8 cellular contexts compared by ENCODE assay signal in genomic region chr11:126366823-126367654, GRCh38. TPM values are rescaled to one million over a fixed set of nuclear protein-coding genes. Genes with fewer than 3 reads are reported as not detected.
A peak's percentile ranks its signal among the peaks of the same experiment; 100 is the strongest.
DNase-seq lines count a peak whose midpoint lies in the region; ATAC-seq and TF ChIP-seq lines count a peak whose summit lies in the region.
"Not testable (repeated sequence)": the region's sequence is repeated elsewhere in the genome, so short reads cannot be mapped to it uniquely, and the experiment has no call there.

No MANE protein-coding gene starts in this region.

- not testable (repeated sequence) for TF ChIP-seq POLR2A in HCT116 (IDR thresholded peaks at IDR 0.05; ENCODE audit: borderline replicate concordance, extremely low read depth, insufficient read depth, insufficient read length)

- POLR2A ChIA-PET in HCT116 (lab: Charles Lee); PC-3 (lab: Charles Lee; ENCODE audit: unreplicated experiment): not testable (repeated sequence)

- not testable (repeated sequence) for H3K36me3 Mint-ChIP-seq in immature natural killer cell; nephron (ENCODE audit: low read depth)

- RAD21 ChIA-PET in HCT116 (lab: Charles Lee; ENCODE audit: low non-redundant PET in 1 of 2, low total read pairs in 2 of 2, uncharacterized antibody in 2 of 2, unreplicated experiment in 2 of 2), result not testable (repeated sequence)

- H3K79me2 ChIP-seq in HCT116 (ENCODE audit: insufficient read depth, low read length), result not testable (repeated sequence)
- H3K79me2 ChIP-seq in PC-3 (ENCODE audit: low read length), result peaks cover 80% of the 10 kb centered on the region

- H3K27ac ChIP-seq in C4-2B (peak overlapping the region; percentile 45; the same call in 1 of the 2 replicates), PC-3 (ENCODE audit: low read length) (peak overlapping the region; percentile 21; the same call in 1 of the 2 replicates), angular gyrus (ENCODE audit: low read depth, low read length) (peak overlapping the region; percentile 35), esophagus (ENCODE audit: low read depth in 2 of 2, low read length in 1 of 2) (peak overlapping the region; percentile 49 to 83), substantia nigra (ENCODE audit: low read depth, low read length, poor library complexity, severe bottlenecking) (peak overlapping the region; percentile 82)
- not testable (repeated sequence) for H3K27ac ChIP-seq in HCT116 (ENCODE audit: low read depth, low read length)

- ATAC-seq in HCT116, result peak; percentile 65
- ATAC-seq in PC-3, result peak; percentile 58

- H3K27me3 ChIP-seq in HCT116 (ENCODE audit: insufficient read depth, low read length); PC-3 (ENCODE audit: low read length); esophagus (ENCODE audit: control insufficient read depth in 1 of 2, insufficient read depth in 2 of 2, low read length in 2 of 2): not testable (repeated sequence)

- DNase-seq in HCT116 (ENCODE audit: low read depth, low spot score); immature natural killer cell: not testable (repeated sequence)
- peak; percentile 39 for DNase-seq in PC-3
- DNase-seq in substantia nigra (lab: John Stamatoyannopoulos, UW), result peak in 4 of 49 donors; percentile 14 to 27 (median 20)

- H3K9ac ChIP-seq in HCT116 (ENCODE audit: low read length); PC-3 (ENCODE audit: low read length): not testable (repeated sequence)

- TF ChIP-seq RAD21 in HCT116 (IDR thresholded peaks at IDR 0.05; ENCODE audit: low read depth), result not testable (repeated sequence)

- H3K27ac Mint-ChIP-seq in immature natural killer cell (peak overlapping the region in 5 of 6 donors; percentile 50 to 89 (median 73)), nephron (peak overlapping the region; percentile 89 to 97 (median 95))

- CTCF ChIA-PET in HCT116 (lab: Charles Lee); PC-3 (lab: Charles Lee): not testable (repeated sequence)

- BruUV-seq in HCT116 (replicated peaks; lab: Mats Ljungman, UMichigan), result not testable (repeated sequence)
- BruUV-seq in PC-3 (replicated peaks; lab: Mats Ljungman, UMichigan), result TSS peak; percentile 23

- H4K20me1 ChIP-seq in HCT116 (ENCODE audit: insufficient read depth); PC-3 (ENCODE audit: low read length): not testable (repeated sequence)

- H3K9me2 ChIP-seq in HCT116 (ENCODE audit: insufficient read depth); PC-3 (replicated peaks; ENCODE audit: low read length): not testable (repeated sequence)

- not testable (repeated sequence) for H3K4me1 ChIP-seq in HCT116 (ENCODE audit: control insufficient read depth in 1 of 2, insufficient read depth in 2 of 2, low read length in 2 of 2)
- peaks cover 25% of the 10 kb centered on the region for H3K4me1 ChIP-seq in PC-3 (ENCODE audit: insufficient read depth, low read length)
- H3K4me1 ChIP-seq in esophagus (ENCODE audit: control insufficient read depth in 2 of 2, insufficient read depth in 2 of 2, low read length in 1 of 2), result peaks cover 5 to 27% of the 10 kb centered on the region in 2 donors

- intact Hi-C loops in HCT116 (cut with micrococcal nuclease), result not testable (repeated sequence)
- intact Hi-C loops in PC-3 (cut with micrococcal nuclease), result loop anchor here (5.0 kb wide), 1 partner anchor 55 kb away; no protein-coding TSS in a partner anchor

- not testable (repeated sequence) for TF ChIP-seq CTCF in C4-2B (conservative IDR thresholded peaks at IDR 0.05); nephron (IDR thresholded peaks at IDR 0.05; ENCODE audit: unreplicated experiment in 3 of 3)
- TF ChIP-seq CTCF in HCT116 (IDR thresholded peaks at IDR 0.05 in 2 of 3, conservative IDR thresholded peaks at IDR 0.05 in 1 of 3; ENCODE audit: borderline replicate concordance in 1 of 3, insufficient read depth in 1 of 3, low read depth in 2 of 3, low read length in 2 of 3), result peak in 2 of 3 experiments; percentile 12 to 19; a peak in 1 of 6 replicates
- TF ChIP-seq CTCF in PC-3 (conservative IDR thresholded peaks at IDR 0.05; ENCODE audit: low read depth, low read length), result peak; percentile 41

- H3K9me3 Mint-ChIP-seq in immature natural killer cell, nephron: not testable (repeated sequence)

- peaks cover 40 to 53% of the 10 kb centered on the region in 2 donors for H3K4me1 Mint-ChIP-seq in immature natural killer cell
- peaks cover 36% of the 10 kb centered on the region for H3K4me1 Mint-ChIP-seq in nephron

- H3K4me3 Mint-ChIP-seq in immature natural killer cell, result peak overlapping the region in 4 of 5 donors; percentile 38 to 71 (median 66)
- peak overlapping the region in 2 of 3 experiments; percentile 15 to 60 for H3K4me3 Mint-ChIP-seq in nephron

- not testable (repeated sequence) for H3K36me3 ChIP-seq in HCT116 (ENCODE audit: control insufficient read depth in 1 of 2, insufficient read depth in 2 of 2, low read length in 2 of 2); PC-3 (ENCODE audit: low read depth, low read length); esophagus (ENCODE audit: control insufficient read depth in 2 of 2, insufficient read depth in 2 of 2, low read length in 1 of 2)

- not testable (repeated sequence) for H3K9me3 ChIP-seq in HCT116 (ENCODE audit: control insufficient read depth in 1 of 2, insufficient read depth in 1 of 2, low read depth in 1 of 2, low read length in 2 of 2); PC-3 (ENCODE audit: low read length); esophagus (ENCODE audit: control insufficient read depth in 2 of 2, insufficient read depth in 1 of 2, low read depth in 1 of 2, low read length in 1 of 2)

- H3F3A ChIP-seq in PC-3 (ENCODE audit: low read length, unreplicated experiment), result not testable (repeated sequence)

- H3K27me3 Mint-ChIP-seq in immature natural killer cell (ENCODE audit: low read depth in 3 of 3); nephron (ENCODE audit: low read depth): not testable (repeated sequence)

- H2AFZ ChIP-seq in HCT116 (ENCODE audit: low read depth, low read length, poor library complexity, severe bottlenecking); PC-3 (ENCODE audit: low read length): not testable (repeated sequence)

- H3K4me2 ChIP-seq in HCT116 (ENCODE audit: low read length); PC-3 (ENCODE audit: low read length): not testable (repeated sequence)

- not testable (repeated sequence) for H3K4me3 ChIP-seq in HCT116 (replicated peaks in 1 of 2; ENCODE audit: low read depth in 1 of 2, low read length in 2 of 2); PC-3 (ENCODE audit: low read length)
- peak overlapping the region; percentile 25 to 33 for H3K4me3 ChIP-seq in esophagus (ENCODE audit: low read depth in 1 of 2, low read length in 2 of 2)

- WGBS in esophagus, 2 donors, result 69 to 74% methylated on average over 13 to 14 of the region's 14 CpGs

RNA-seq across cellular contexts. Expression of gene ST3GAL4, which starts 11.6 kb away (rescaled TPM):
- total RNA-seq in HCT116 (2021; ENCODE audit: unreplicated experiment) (13.1 TPM), PC-3 (2014; rRNA removed) (126 and 148 TPM in 2 replicates)
- 13.6 and 14.7 TPM in 2 replicates for polyA plus RNA-seq in HCT116 (2012)
- polyA plus RNA-seq in esophagus (100 to 1,000 TPM in 1 of 2 donors, 10 to 100 TPM in 1; 78.9 to 107 TPM), immature natural killer cell (10 to 100 TPM; 25.0 to 31.7 (median 30.9) TPM)
